ENCODE assay signal across 22 cellular contexts in the genomic region with DNA sequence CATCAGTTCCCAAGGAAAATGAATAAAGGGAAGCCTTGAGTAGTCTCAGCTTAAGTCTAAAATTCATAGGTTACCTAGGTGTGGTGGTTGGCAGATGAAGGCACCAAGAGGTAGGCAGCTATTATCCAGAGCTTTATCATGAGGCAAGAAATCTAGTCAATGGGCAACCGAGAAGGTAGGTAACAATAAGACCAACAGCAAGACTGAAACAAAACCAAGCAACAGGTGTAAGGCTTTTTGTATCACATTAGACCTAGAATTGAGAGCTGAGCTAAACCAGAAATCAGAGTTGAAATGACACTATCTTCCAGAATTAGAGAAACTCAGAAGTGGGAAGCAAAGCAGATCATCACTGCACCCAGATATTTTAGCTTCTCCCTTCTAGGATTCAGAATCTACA.
DNase-seq lines count a peak whose midpoint lies in the region; ATAC-seq, FAIRE-seq and TF ChIP-seq lines count a peak whose summit lies in the region.
"Had no signal": no experiment of that assay in that cellular context is flagged by ENCODE, and none has a peak within 500 bp of the region (broad histone marks: within the 10 kb centered on the region; RNA-seq: fewer than 3 reads in every experiment).

No MANE protein-coding gene starts in this region.

- intact Hi-C loops in GM12878 (cut with micrococcal nuclease; ENCODE audit: unreplicated experiment): no loop called here

- H3K9me2 ChIP-seq in DOHH2 (replicated peaks; ENCODE audit: control insufficient read depth, low read length): no peaks in the 10 kb centered on the region

- no peak overlapping the region for H3K4me3 Mint-ChIP-seq in progenitor cell of endocrine pancreas (ENCODE audit: low read depth)
- H3K4me3 Mint-ChIP-seq: activated CD4-positive, alpha-beta T cell treated with anti-CD3 and anti-CD28 coated beads, Interleukin-2, amount 10 ng/mL, durations not matched to agents 24 days and 14 days; IgD-negative memory B cell had no signal

- H3K4me1 ChIP-seq in DOHH2 (ENCODE audit: control insufficient read depth, low read length) (peaks cover 96% of the 10 kb centered on the region), HEK293 (ENCODE audit: control insufficient read depth, insufficient read depth, low read length) (peaks cover 13% of the 10 kb centered on the region), GM12878 (ENCODE audit: control insufficient read depth, insufficient read depth, low read length) (peaks cover 22% of the 10 kb centered on the region)

- no peaks in the 10 kb centered on the region for H3K27me3 ChIP-seq in DOHH2 (ENCODE audit: control insufficient read depth, low read length)
- H3K27me3 ChIP-seq in GM12878 (replicated peaks in 1 of 2; ENCODE audit: control insufficient read depth in 2 of 2, insufficient read depth in 2 of 2, low read length in 1 of 2): no peaks in the 10 kb centered on the region
- H3K27me3 ChIP-seq: breast epithelium, Peyer's patch, SJSA1 had no signal

- FAIRE-seq in GM12878 (lab: Jason Lieb, UNC) (no peak), HTR-8/SVneo (lab: Jason Lieb, UNC) (no peak)
- FAIRE-seq: colon had no signal

- H3K4me3 ChIP-seq in DOHH2 (ENCODE audit: low read length) (no peak overlapping the region), HEK293 (ENCODE audit: low read depth, low read length) (no peak overlapping the region), GM12878 (no peak overlapping the region)
- H3K4me3 ChIP-seq: breast epithelium, Peyer's patch, SJSA1, thoracic aorta had no signal

- H3K4me1 Mint-ChIP-seq in progenitor cell of endocrine pancreas (ENCODE audit: low read depth): peaks cover 59% of the 10 kb centered on the region

- peaks cover 57% of the 10 kb centered on the region for H3F3A ChIP-seq in DOHH2 (ENCODE audit: control insufficient read depth, insufficient read depth)

- H4K20me1 ChIP-seq in DOHH2 (ENCODE audit: control insufficient read depth, insufficient read depth, low read depth, low read length): no peaks in the 10 kb centered on the region
- no peaks in the 10 kb centered on the region for H4K20me1 ChIP-seq in GM12878 (ENCODE audit: control insufficient read depth, insufficient read depth)

- no TSS peak for BruUV-seq in GM12878 (replicated peaks; lab: Mats Ljungman, UMichigan)

- TF ChIP-seq CTCF in DOHH2 (IDR thresholded peaks at IDR 0.05; ENCODE audit: low read depth, low read length, poor library complexity, severe bottlenecking) (no peak), HEK293 (tag by site-specific recombination; IDR thresholded peaks at IDR 0.05) (no peak), GM12878 (IDR thresholded peaks at IDR 0.05 in 2 of 3, conservative IDR thresholded peaks at IDR 0.05 in 1 of 3; ENCODE audit: control insufficient read depth in 2 of 3, extremely low read depth in 1 of 3, insufficient read depth in 1 of 3, low read depth in 3 of 3, low read length in 3 of 3) (no peak), progenitor cell of endocrine pancreas (IDR thresholded peaks at IDR 0.05; ENCODE audit: unreplicated experiment) (no peak), GM10266 (IDR thresholded peaks at IDR 0.05; ENCODE audit: control insufficient read depth, insufficient read depth, low read depth, missing control alignments) (no peak)

- CTCF ChIA-PET in HEK293 (lab: Yijun Ruan, JAX): interaction anchor here (0.5 to 0.8 kb wide), 3 partner anchors 89 to 250 kb away, joined by 3 to 4 read pairs (median 3); no protein-coding TSS in a partner anchor
- CTCF ChIA-PET in GM12878 (lab: Yijun Ruan, JAX): interaction anchor here (1.0 to 3.2 kb wide), 10 partner anchors 8 to 249 kb away, joined by 3 to 11 read pairs (median 5); no protein-coding TSS in a partner anchor

- in situ Hi-C loops in GM12878 (cut with MboI): no loop called here

- DNase-seq in GM12878 (ENCODE audit: low read depth, low spot score) (no peak), progenitor cell of endocrine pancreas (ENCODE audit: low spot score, unreplicated experiment) (no peak), GM10266 (ENCODE audit: extremely low spot score) (no peak), erythroblast (lab: John Stamatoyannopoulos, UW) (no peak), HTR-8/SVneo (ENCODE audit: insufficient read length, low spot score) (no peak)
- DNase-seq: activated CD4-positive, alpha-beta T cell treated with anti-CD3 and anti-CD28 coated beads, Interleukin-2, amount 10 ng/mL, durations not matched to agents 24 days and 14 days; activated effector memory CD4-positive, alpha-beta T cell treated with Interleukin-2 at 50 U/mL for 16 hours; DMS79; glutamatergic neuron; GOT3; midbrain; NCI-H1105 treated with DMSO at 0.1 percent for 48 hours; NCI-H2081; NCI-H446 treated with DMSO at 0.1 percent for 48 hours; Peyer's patch had no signal

- H3K27ac ChIP-seq in DOHH2 (ENCODE audit: low read depth, low read length): peak overlapping the region; percentile 97
- no peak overlapping the region for H3K27ac ChIP-seq in HEK293 (ENCODE audit: extremely low read depth, low read depth, low read length)
- H3K27ac ChIP-seq in GM12878 (ENCODE audit: control insufficient read depth, insufficient read depth): no peak overlapping the region
- H3K27ac ChIP-seq: breast epithelium, SJSA1, thoracic aorta had no signal

- RAD21 ChIA-PET in GM12878 (lab: Charles Lee; ENCODE audit: unreplicated experiment): interaction anchor here (0.8 to 7.7 kb wide), 13 partner anchors 8 to 95 kb away, joined by 3 to 43 read pairs (median 5); no protein-coding TSS in a partner anchor

- H3K9me3 Mint-ChIP-seq in progenitor cell of endocrine pancreas (ENCODE audit: low read depth): no peaks in the 10 kb centered on the region
- H3K9me3 Mint-ChIP-seq: IgD-negative memory B cell had no signal

- 0% methylated on average over 1 of the region's 1 CpG for WGBS in GM12878 (ENCODE audit: insufficient coverage, insufficient replicate concordance, low lambda C conversion rate, missing lambda C conversion rate)

- no peaks in the 10 kb centered on the region for H3K9me3 ChIP-seq in DOHH2 (ENCODE audit: control insufficient read depth, insufficient read depth, low read length)
- no peaks in the 10 kb centered on the region for H3K9me3 ChIP-seq in HEK293 (ENCODE audit: control insufficient read depth, insufficient read depth, low read depth, low read length)
- no peaks in the 10 kb centered on the region for H3K9me3 ChIP-seq in GM12878 (replicated peaks; ENCODE audit: control insufficient read depth, insufficient read depth, low read length)
- H3K9me3 ChIP-seq: breast epithelium, Peyer's patch, SJSA1, thoracic aorta had no signal

- SMC1A ChIA-PET in GM12878 (lab: Charles Lee; ENCODE audit: uncharacterized antibody, unreplicated experiment): interaction anchor here (1.0 to 17.1 kb wide), 19 partner anchors 8 to 116 kb away, joined by 3 to 282 read pairs (median 4); no protein-coding TSS in a partner anchor

- H3K79me2 ChIP-seq in DOHH2 (ENCODE audit: control insufficient read depth, low read length) (peaks cover 86% of the 10 kb centered on the region), GM12878 (ENCODE audit: control insufficient read depth, insufficient read depth, low read length) (peaks cover 6% of the 10 kb centered on the region)

- no peak overlapping the region for H3K9ac ChIP-seq in GM12878 (ENCODE audit: control insufficient read depth, insufficient read depth, low read length)

- H3K36me3 Mint-ChIP-seq in progenitor cell of endocrine pancreas (ENCODE audit: insufficient read depth): peaks cover 3% of the 10 kb centered on the region

- H3K27me3 Mint-ChIP-seq in progenitor cell of endocrine pancreas: no peaks in the 10 kb centered on the region
- H3K27me3 Mint-ChIP-seq: activated CD4-positive, alpha-beta T cell treated with anti-CD3 and anti-CD28 coated beads, Interleukin-2, amount 10 ng/mL, durations not matched to agents 24 days and 14 days; IgD-negative memory B cell had no signal

- no peak for TF ChIP-seq EP300 in GM12878 (IDR thresholded peaks at IDR 0.05; ENCODE audit: borderline replicate concordance in 1 of 2, control insufficient read depth in 1 of 2, low read depth in 2 of 2, low read length in 2 of 2)

- no peak overlapping the region for H2AFZ ChIP-seq in GM12878 (ENCODE audit: control insufficient read depth, low read depth, low read length)

- peak overlapping the region; percentile 98 for H3K27ac Mint-ChIP-seq in progenitor cell of endocrine pancreas
- H3K27ac Mint-ChIP-seq: activated CD4-positive, alpha-beta T cell treated with anti-CD3 and anti-CD28 coated beads, Interleukin-2, amount 10 ng/mL, durations not matched to agents 24 days and 14 days; IgD-negative memory B cell had no signal

- H3K36me3 ChIP-seq in DOHH2 (ENCODE audit: control insufficient read depth, low read length) (peaks cover 60% of the 10 kb centered on the region), HEK293 (ENCODE audit: control insufficient read depth in 2 of 2, insufficient read depth in 1 of 2, low read length in 2 of 2) (no peaks in the 10 kb centered on the region), GM12878 (ENCODE audit: control insufficient read depth in 2 of 2, insufficient read depth in 2 of 2, low read length in 1 of 2) (peaks cover 2 to 5% of the 10 kb centered on the region in 2 experiments; a peak in 2 of 4 replicates)
- H3K36me3 ChIP-seq: breast epithelium, Peyer's patch, SJSA1, thoracic aorta had no signal

- H3K4me2 ChIP-seq in DOHH2 (ENCODE audit: low read length) (peak overlapping the region; percentile 92), GM12878 (ENCODE audit: control insufficient read depth, insufficient read depth) (no peak overlapping the region)

- peak; percentile 19 for ATAC-seq in GM12878

- POLR2A ChIA-PET in HEK293 (lab: Yijun Ruan, JAX): no interaction called here
- POLR2A ChIA-PET in GM12878 (lab: Charles Lee): interaction anchor here (0.7 to 1.9 kb wide), 6 partner anchors 9 to 195 kb away, joined by 3 to 14 read pairs (median 4); no protein-coding TSS in a partner anchor

- TF ChIP-seq POLR2A in GM12878 (IDR thresholded peaks at IDR 0.05; ENCODE audit: low read depth, low read length) (no peak), erythroblast (IDR thresholded peaks at IDR 0.05; ENCODE audit: low read length) (no peak)

- no peak for TF ChIP-seq RAD21 in GM12878 (IDR thresholded peaks at IDR 0.05; ENCODE audit: insufficient read depth, low read depth, low read length)

TF ChIP-seq in HEK293, 187 proteins besides CTCF, POLR2A, EP300 and RAD21 (continues in another document):
- TF ChIP-seq SCRT2 (tag by site-specific recombination; IDR thresholded peaks at IDR 0.05): peak; percentile 93
- no peak for TF ChIP-seq ZNF311 (tag by site-specific recombination; IDR thresholded peaks at IDR 0.05; ENCODE audit: borderline replicate concordance)

TF ChIP-seq in GM12878, 131 proteins besides CTCF, POLR2A, EP300 and RAD21:
- TF ChIP-seq FOXM1 (IDR thresholded peaks at IDR 0.05; ENCODE audit: low read depth, low read length) (no peak), EZH2 (IDR thresholded peaks at IDR 0.05; ENCODE audit: borderline replicate concordance, control insufficient read depth, low read depth, low read length) (no peak)
